In the genomic region with DNA sequence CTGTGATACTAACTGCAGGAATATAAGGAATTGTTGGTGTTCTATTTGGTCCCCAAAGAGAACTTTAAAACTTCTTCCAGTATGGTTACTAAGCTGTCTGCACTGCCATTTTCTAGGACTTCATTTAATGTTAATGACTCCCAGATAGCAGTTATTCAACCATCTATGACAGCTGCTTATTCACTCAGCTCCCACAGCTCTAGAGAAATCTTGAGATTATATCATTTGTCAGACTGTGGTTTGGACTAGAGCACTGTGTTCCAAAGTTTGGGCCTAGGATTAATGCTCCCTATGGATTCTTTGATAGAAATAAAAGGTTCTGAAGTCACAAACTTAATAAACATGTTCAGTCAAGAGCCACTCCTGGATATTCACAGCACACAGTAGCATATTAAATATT, we compare ENCODE assay signal across 36 cellular contexts.
"Had no signal": no experiment of that assay in that cellular context is flagged by ENCODE, and none has a peak within 500 bp of the region (broad histone marks: within the 10 kb centered on the region; RNA-seq: fewer than 3 reads in every experiment).

No MANE protein-coding gene starts in this region.

- H3K27me3 Mint-ChIP-seq: activated CD8-positive, alpha-beta T cell treated with anti-CD3 and anti-CD28 coated beads for 36 hours; brain had no signal

- DNase-seq: activated CD4-positive, alpha-beta T cell treated with anti-CD3 and anti-CD28 coated beads for 1 hour; activated CD4-positive, alpha-beta T cell treated with anti-CD3 and anti-CD28 coated beads for 48 hours; activated CD4-positive, CD25-positive, alpha-beta regulatory T cell; activated CD8-positive, alpha-beta T cell treated with anti-CD3 and anti-CD28 coated beads for 36 hours; activated effector memory CD4-positive, alpha-beta T cell treated with anti-CD3 and anti-CD28 coated beads, Interleukin-2, amount 50 U/mL, for 16 hours; activated naive CD4-positive, alpha-beta T cell; activated naive CD4-positive, alpha-beta T cell treated with anti-CD3 and anti-CD28 coated beads, Interleukin-2, amount 50 U/mL, for 16 hours; activated naive CD8-positive, alpha-beta T cell treated with anti-CD3 and anti-CD28 coated beads for 36 hours; activated T-cell treated with anti-CD3 and anti-CD28 coated beads, Interleukin-2, amount 50 U/mL, for 1 hour; activated T-cell treated with anti-CD3 and anti-CD28 coated beads, Interleukin-2, amount 50 U/mL, for 72 hours; amygdala; caudate nucleus; Karpas-422; KBM-7; MG63; NCI-H1048; NCI-H1105 treated with DMSO at 0.1 percent for 48 hours; NCI-H1436; NCI-H1694; NCI-H1930; NCI-H345; NCI-H510A; NCI-H526; NCI-H748 treated with DMSO at 0.1 percent for 48 hours; NK-92 treated with Interleukin-12 subunit alpha and Interleukin-12 subunit beta, amount 100 ng/mL, for 24 hours; PC-9; SIG-M5; T1000; WERI-Rb-1 had no signal

- H3K4me2 ChIP-seq: PC-9 had no signal

- H3K27ac Mint-ChIP-seq: activated CD8-positive, alpha-beta T cell treated with anti-CD3 and anti-CD28 coated beads for 36 hours; activated naive CD8-positive, alpha-beta T cell treated with anti-CD3 and anti-CD28 coated beads for 36 hours; activated T-cell treated with anti-CD3 and anti-CD28 coated beads, Interleukin-2, amount 50 U/mL, for 72 hours; activated T-helper 17 cell treated with anti-CD3 and anti-CD28 coated beads, Interleukin-2, amount 50 U/mL, for 72 hours; brain had no signal

- FAIRE-seq: bronchial epithelial cell, RCC 7860 had no signal

- H3K4me1 Mint-ChIP-seq: activated naive CD8-positive, alpha-beta T cell treated with anti-CD3 and anti-CD28 coated beads for 36 hours; activated T-helper 17 cell treated with anti-CD3 and anti-CD28 coated beads, Interleukin-2, amount 50 U/mL, for 72 hours had no signal

- ATAC-seq: activated CD8-positive, alpha-beta T cell treated with anti-CD3 and anti-CD28 coated beads for 36 hours; activated T-cell treated with anti-CD3 and anti-CD28 coated beads, Interleukin-2, amount 50 U/mL, for 72 hours; activated T-helper 17 cell treated with anti-CD3 and anti-CD28 coated beads, Interleukin-2, amount 50 U/mL, for 72 hours; Right ventricle myocardium inferior had no signal

- H3K27ac ChIP-seq: ascending aorta, PC-9, RWPE1, WERI-Rb-1 had no signal

- H3K4me3 ChIP-seq: ascending aorta, MG63, PC-9 had no signal

- H3K27me3 ChIP-seq: ascending aorta, MG63 had no signal

- H3K36me3 ChIP-seq: WERI-Rb-1 had no signal

- H3K36me3 Mint-ChIP-seq: activated naive CD8-positive, alpha-beta T cell treated with anti-CD3 and anti-CD28 coated beads for 36 hours had no signal

- H3K4me1 ChIP-seq: ascending aorta had no signal

- H3K9me3 ChIP-seq: ascending aorta had no signal

- H3K9me3 Mint-ChIP-seq: activated naive CD8-positive, alpha-beta T cell treated with anti-CD3 and anti-CD28 coated beads for 36 hours; activated T-cell treated with anti-CD3 and anti-CD28 coated beads, Interleukin-2, amount 50 U/mL, for 72 hours; brain had no signal

- H2AFZ ChIP-seq: PC-9 had no signal

- H3K4me3 Mint-ChIP-seq: activated CD8-positive, alpha-beta T cell treated with anti-CD3 and anti-CD28 coated beads for 36 hours; activated naive CD8-positive, alpha-beta T cell treated with anti-CD3 and anti-CD28 coated beads for 36 hours; activated T-cell treated with anti-CD3 and anti-CD28 coated beads, Interleukin-2, amount 50 U/mL, for 72 hours; activated T-helper 17 cell treated with anti-CD3 and anti-CD28 coated beads, Interleukin-2, amount 50 U/mL, for 72 hours; brain had no signal
